Comparison of ENCODE assay signal across 1 cellular context in the genomic region with DNA sequence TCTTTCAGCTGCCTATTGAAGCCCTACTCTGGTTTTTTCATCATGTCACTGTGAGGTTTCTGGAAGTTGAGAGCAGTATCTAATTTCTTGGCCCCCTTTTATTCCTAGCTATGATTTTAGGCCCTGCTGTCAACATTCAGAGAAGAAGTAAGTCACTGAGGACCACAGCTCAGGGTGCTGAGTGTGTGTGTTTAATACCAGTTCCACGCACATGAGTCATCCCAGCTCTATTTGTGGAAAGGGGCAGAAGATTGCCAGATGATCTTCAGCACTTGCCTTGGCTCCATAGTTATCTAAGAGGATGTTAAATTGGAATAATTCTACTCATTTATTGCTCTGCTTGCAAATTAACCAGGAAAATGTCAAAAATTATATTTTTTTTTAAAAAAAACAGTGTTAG.
TF ChIP-seq lines count a peak whose summit lies in the region.

No MANE protein-coding gene starts in this region.

TF ChIP-seq in IMR-90, 13 proteins besides CTCF, POLR2A, EP300 and RAD21:
- TF ChIP-seq MAFK (IDR thresholded peaks at IDR 0.05; ENCODE audit: low read depth, low read length), result no peak
- no peak for TF ChIP-seq MAZ (IDR thresholded peaks at IDR 0.05; ENCODE audit: borderline replicate concordance, low read depth, low read length)
- no peak for TF ChIP-seq CEBPB (IDR thresholded peaks at IDR 0.05; ENCODE audit: low read depth, low read length)
- no peak for TF ChIP-seq NFE2L2 (IDR thresholded peaks at IDR 0.05; ENCODE audit: low read depth, low read length)
- peak; percentile 26; the same call in 1 of the 2 replicates for TF ChIP-seq FOS (IDR thresholded peaks at IDR 0.05; ENCODE audit: low read depth, low read length)
